Comparison of ENCODE assay signal across 22 cellular contexts in the genomic region with DNA sequence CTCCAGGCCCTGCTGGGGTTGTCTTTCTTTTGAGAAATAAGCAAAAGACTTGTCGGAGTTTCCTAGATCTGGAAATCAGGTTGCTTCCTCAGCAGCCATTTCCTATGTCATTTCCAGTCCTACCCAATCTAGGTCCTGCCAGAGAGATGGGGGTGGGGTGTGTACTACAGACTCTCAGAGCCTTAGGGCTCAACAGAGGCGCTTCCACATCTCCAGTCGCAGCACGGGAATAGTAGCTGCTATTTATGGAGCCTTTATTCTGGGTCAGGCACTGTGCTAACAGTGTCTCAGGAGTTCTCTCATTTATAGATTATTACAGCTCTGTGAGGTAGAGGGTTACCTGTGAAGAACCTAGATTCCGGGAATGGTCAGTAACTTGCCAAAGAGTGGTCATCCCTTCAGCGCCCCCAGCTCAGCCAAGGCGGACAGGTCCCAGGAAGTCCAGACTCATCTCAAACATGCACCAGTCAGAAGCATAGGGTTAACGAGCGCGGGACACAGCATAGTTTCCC. TPM values are rescaled to one million over a fixed set of nuclear protein-coding genes. Genes with fewer than 3 reads are reported as not detected.
DNase-seq lines count a peak whose midpoint lies in the region; ATAC-seq and TF ChIP-seq lines count a peak whose summit lies in the region.
"Had no signal": no experiment of that assay in that cellular context is flagged by ENCODE, and none has a peak within 500 bp of the region (broad histone marks: within the 10 kb centered on the region; RNA-seq: fewer than 3 reads in every experiment).

No MANE protein-coding gene starts in this region.

- H3K4me1 ChIP-seq in left ventricle myocardium inferior = peaks cover 12% of the 10 kb centered on the region
- H3K4me1 ChIP-seq: BE2C, Caco-2 had no signal

- intact Hi-C loops in Right ventricle myocardium superior (cut with DNase I) (no loop called here), left ventricle myocardium inferior (cut with micrococcal nuclease) (no loop called here), posterior cingulate gyrus (cut with DNase I) (no loop called here)

- no peak overlapping the region for H3K27ac ChIP-seq in left ventricle myocardium inferior (replicated peaks)
- H3K27ac ChIP-seq: HL-60 had no signal

- no peak overlapping the region for H3K4me3 ChIP-seq in left ventricle myocardium inferior

- peaks cover 30% of the 10 kb centered on the region for H3K27me3 ChIP-seq in left ventricle myocardium inferior (ENCODE audit: low read depth)
- H3K27me3 ChIP-seq: BE2C had no signal

- in situ Hi-C loops in G401 (cut with HindIII; ENCODE audit: low sequenced_read_pairs) = no loop called here

- no peak for DNase-seq in Right ventricle myocardium superior
- no peak for DNase-seq in left ventricle myocardium inferior
- peak; percentile 4 for DNase-seq in G401 (ENCODE audit: low spot score)
- peak; percentile 17 for DNase-seq in endothelial cell (ENCODE audit: low spot score)
- DNase-seq in immature natural killer cell = no peak
- no peak for DNase-seq in posterior cingulate gyrus
- no peak for DNase-seq in glomerular visceral epithelial cell (ENCODE audit: extremely low spot score)
- no peak for DNase-seq in A172 (ENCODE audit: low spot score)
- DNase-seq: 8988T; ACHN; BE2C; C1 segment of cervical spinal cord; Caco-2; CD4-positive, CD25-positive, alpha-beta regulatory T cell; DMS79; GF-D8; GOT3; H7; HFFc6; IMR-90 had no signal

- no peaks in the 10 kb centered on the region for H3K36me3 ChIP-seq in left ventricle myocardium inferior
- H3K36me3 ChIP-seq: BE2C had no signal

- peaks cover 6% of the 10 kb centered on the region for H3K27me3 Mint-ChIP-seq in endothelial cell (ENCODE audit: unreplicated experiment)
- H3K27me3 Mint-ChIP-seq in immature natural killer cell (ENCODE audit: low read depth in 3 of 3) = peaks cover 5 to 15% (median 7%) of the 10 kb centered on the region in 3 donors

- H3K9me3 Mint-ChIP-seq in endothelial cell (ENCODE audit: unreplicated experiment) = no peaks in the 10 kb centered on the region
- H3K9me3 Mint-ChIP-seq in immature natural killer cell = peaks cover 0 to 2% (median 0%) of the 10 kb centered on the region in 6 donors
- H3K9me3 Mint-ChIP-seq: HFFc6 had no signal

- ATAC-seq in Right ventricle myocardium superior (ENCODE audit: poor library complexity) = peak; percentile 85
- ATAC-seq: HCT116 had no signal

- H3K36me3 Mint-ChIP-seq in endothelial cell (ENCODE audit: low read depth, unreplicated experiment) (no peaks in the 10 kb centered on the region), immature natural killer cell (peaks cover 0 to 4% (median 0%) of the 10 kb centered on the region in 3 donors)
- H3K36me3 Mint-ChIP-seq: CD4-positive, CD25-positive, alpha-beta regulatory T cell had no signal

- TF ChIP-seq CTCF in left ventricle myocardium inferior (IDR thresholded peaks at IDR 0.05; ENCODE audit: borderline replicate concordance) = no peak
- TF ChIP-seq CTCF in endothelial cell (IDR thresholded peaks at IDR 0.05; ENCODE audit: unreplicated experiment) = no peak

- H3K27ac Mint-ChIP-seq in endothelial cell (ENCODE audit: unreplicated experiment) (peak overlapping the region; percentile 54), immature natural killer cell (peak overlapping the region in 4 of 6 donors; percentile 22 to 99 (median 76))
- H3K27ac Mint-ChIP-seq: CD4-positive, CD25-positive, alpha-beta regulatory T cell; HFFc6 had no signal

- H3K4me3 Mint-ChIP-seq in endothelial cell (ENCODE audit: unreplicated experiment) (no peak overlapping the region), immature natural killer cell (no peak overlapping the region)
- H3K4me3 Mint-ChIP-seq: CD4-positive, CD25-positive, alpha-beta regulatory T cell; HFFc6 had no signal

- no peaks in the 10 kb centered on the region for H3K9me3 ChIP-seq in left ventricle myocardium inferior (replicated peaks)
- H3K9me3 ChIP-seq: BE2C, Caco-2 had no signal

- peaks cover 42% of the 10 kb centered on the region for H3K4me1 Mint-ChIP-seq in endothelial cell (ENCODE audit: unreplicated experiment)
- peaks cover 62% of the 10 kb centered on the region in 2 donors for H3K4me1 Mint-ChIP-seq in immature natural killer cell

RNA-seq across cellular contexts. Expression of gene DHRS2, which starts 21.9 kb away (rescaled TPM):
- total RNA-seq in Right ventricle myocardium superior = not detected
- not detected for total RNA-seq in left ventricle myocardium inferior
- total RNA-seq in G401 (2014; rRNA removed; shearing (Covaris generic)) = 0.61 and 3.7 TPM in 2 replicates
- not detected for total RNA-seq in endothelial cell (ENCODE audit: unreplicated experiment)
- polyA plus RNA-seq in immature natural killer cell = under 1 TPM in 2 of 3 donors, not detected in 1; 0.28 to 0.58 TPM
- total RNA-seq in A172 (2014; rRNA removed; shearing (Covaris generic)) = 2.4 and 3.4 TPM in 2 replicates
- total RNA-seq: CD4-positive, CD25-positive, alpha-beta regulatory T cell had no signal

Comparison
In these comparisons a context has a peak if more than half of its experiments do, and no peak if none do; other contexts are left out.
1. DNase-seq: peak in G401 (single experiment) and endothelial cell (single experiment); none in Right ventricle myocardium superior (single experiment), left ventricle myocardium inferior (single experiment), immature natural killer cell (0 of 3), posterior cingulate gyrus (0 of 10), glomerular visceral epithelial cell (single experiment) and A172 (single experiment).